19 cellular contexts compared by ENCODE assay signal in genomic region chr9:112446080-112446479, GRCh38.
"Had no signal": no experiment of that assay in that cellular context is flagged by ENCODE, and none has a peak within 500 bp of the region (broad histone marks: within the 10 kb centered on the region; RNA-seq: fewer than 3 reads in every experiment).

No MANE protein-coding gene starts in this region.

- FAIRE-seq: colon, islet of Langerhans, pancreas had no signal

- H3K27ac ChIP-seq: body of pancreas, lower lobe of right lung, neural progenitor cell, pancreas, testis had no signal

- ATAC-seq: body of pancreas, gastroesophageal sphincter, left colon, pancreas had no signal

- H3K4me3 ChIP-seq: body of pancreas, gastroesophageal sphincter, lower lobe of right lung, neural progenitor cell, pancreas, sigmoid colon, spleen, stomach, testis had no signal

- H3K4me2 ChIP-seq: neural progenitor cell had no signal

- H3K4me1 Mint-ChIP-seq: neural progenitor cell had no signal

- H3K27me3 ChIP-seq: body of pancreas, gastroesophageal sphincter, neural progenitor cell, pancreas, sigmoid colon, spleen, stomach, testis had no signal

- H3K36me3 ChIP-seq: neural progenitor cell, pancreas had no signal

- H2AFZ ChIP-seq: neural progenitor cell had no signal

- H3K4me3 Mint-ChIP-seq: neural progenitor cell had no signal

- H3K9me3 ChIP-seq: body of pancreas, gastroesophageal sphincter, lower lobe of right lung, pancreas, sigmoid colon, spleen, stomach, testis had no signal

- DNase-seq: activated CD4-positive, alpha-beta T cell treated with anti-CD3 and anti-CD28 coated beads, Interleukin-2, amount 50 U/mL, for 4 hours; activated CD4-positive, CD25-positive, alpha-beta regulatory T cell treated with anti-CD3 and anti-CD28 coated beads, Interleukin-2, amount 50 U/mL, for 72 hours; activated naive CD4-positive, alpha-beta T cell treated with anti-CD3 and anti-CD28 coated beads, Interleukin-2, amount 50 U/mL, for 16 hours; body of pancreas; caudate nucleus; erythroblast; left colon; lower lobe of right lung; midbrain; pancreas; sigmoid colon; spleen; stomach; T1000; testis had no signal

- H3K9ac ChIP-seq: neural progenitor cell had no signal

- H3K9me3 Mint-ChIP-seq: neural progenitor cell had no signal

- H3K4me1 ChIP-seq: lower lobe of right lung, neural progenitor cell, pancreas, testis had no signal

- H3K27ac Mint-ChIP-seq: neural progenitor cell had no signal
